In the genomic region with DNA sequence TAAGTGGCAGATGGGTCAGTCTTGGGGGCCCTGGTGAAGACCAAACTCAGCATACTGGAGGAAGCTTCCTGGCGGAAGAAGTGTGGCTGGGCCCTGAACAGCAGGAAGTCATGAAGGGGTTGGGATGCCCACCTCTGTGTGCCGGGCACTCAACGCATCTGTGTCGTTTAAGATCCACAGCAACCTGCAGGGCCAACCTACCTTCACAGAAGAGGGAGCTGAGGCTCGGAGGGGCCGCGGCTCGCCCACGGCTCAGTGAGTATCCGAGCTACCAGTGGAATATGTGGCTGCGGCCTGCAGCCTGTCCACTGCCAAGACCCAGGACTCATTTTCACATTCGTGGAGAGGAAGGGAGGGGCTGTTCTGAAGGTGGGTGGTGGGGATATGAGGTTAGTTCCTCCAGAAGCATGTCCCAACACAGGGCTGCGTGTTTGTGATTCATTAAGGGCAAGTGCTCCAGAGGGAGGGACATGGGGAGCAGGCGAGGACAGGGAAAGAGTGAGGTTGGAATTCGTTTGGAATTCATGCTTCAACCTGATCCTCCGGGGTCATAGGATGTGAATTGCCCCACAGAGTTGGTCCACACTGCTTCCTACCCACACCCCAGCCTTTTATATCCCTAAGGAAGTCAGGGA, we compare ENCODE assay signal across 32 cellular contexts.
"Had no signal": no experiment of that assay in that cellular context is flagged by ENCODE, and none has a peak within 500 bp of the region (broad histone marks: within the 10 kb centered on the region; RNA-seq: fewer than 3 reads in every experiment).

No MANE protein-coding gene starts in this region.

- H3K4me1 ChIP-seq: body of pancreas, SJCRH30 had no signal

- H3K27me3 ChIP-seq: body of pancreas had no signal

- DNase-seq: activated CD4-positive, alpha-beta T cell treated with anti-CD3 and anti-CD28 coated beads, Interleukin-2, amount 10 ng/mL, durations not matched to agents 24 days and 14 days; activated CD4-positive, alpha-beta T cell treated with anti-CD3 and anti-CD28 coated beads, Interleukin-2, amount 50 U/mL, for 4 hours; activated CD8-positive, alpha-beta T cell treated with anti-CD3 and anti-CD28 coated beads for 36 hours; activated gamma-delta T cell; activated naive CD4-positive, alpha-beta T cell treated with Interleukin-2 at 50 U/mL for 16 hours; activated naive CD8-positive, alpha-beta T cell treated with anti-CD3 and anti-CD28 coated beads, Interleukin-2, amount 10 ng/mL, durations not matched to agents 7 days and 5 days; activated T-cell treated with anti-CD3 and anti-CD28 coated beads, Interleukin-2, amount 50 U/mL, for 24 hours; amygdala; body of pancreas; central memory CD4-positive, alpha-beta T cell; Kasumi-1; KG1; MM.1S; NCI-H1092 treated with DMSO at 0.1 percent for 48 hours; NCI-H1417; NCI-H187; NCI-H2029 treated with DMSO at 0.1 percent for 48 hours; NCI-H2107; NCI-H2171; NCI-H510A; NCI-H526; NCI-H748 treated with DMSO at 0.1 percent for 48 hours; NK-92 treated with Interleukin-12 subunit alpha and Interleukin-12 subunit beta, amount 100 ng/mL, for 24 hours; PC-9; SHP77; SJCRH30; T1000 had no signal

- H3K27ac ChIP-seq: body of pancreas, PC-9, SJCRH30, SK-N-MC had no signal

- H3K9me3 ChIP-seq: body of pancreas, SJCRH30 had no signal

- H3K9me3 Mint-ChIP-seq: activated CD8-positive, alpha-beta T cell treated with anti-CD3 and anti-CD28 coated beads for 36 hours; activated naive CD4-positive, alpha-beta T cell treated with anti-CD3 and anti-CD28 coated beads, Interleukin-2, amount 50 U/mL, for 24 hours; activated naive CD8-positive, alpha-beta T cell treated with anti-CD3 and anti-CD28 coated beads, Interleukin-2, amount 10 ng/mL, durations not matched to agents 7 days and 5 days; activated T-cell treated with anti-CD3 and anti-CD28 coated beads, Interleukin-2, amount 50 U/mL, for 24 hours; activated T-helper 2 cell treated with anti-CD3 and anti-CD28 coated beads, Interferon-gamma antibody, Interleukin-2, Interleukin-4, amounts not matched to agents 10 μg/mL and 5 μg/mL and 100 μg/mL, durations not matched to agents 14 hours and 24 hours and 36 hours had no signal

- H3K27me3 Mint-ChIP-seq: activated CD4-positive, alpha-beta T cell treated with anti-CD3 and anti-CD28 coated beads, Interleukin-2, amount 10 ng/mL, durations not matched to agents 24 days and 14 days; activated CD8-positive, alpha-beta T cell treated with anti-CD3 and anti-CD28 coated beads for 36 hours; activated naive CD4-positive, alpha-beta T cell treated with anti-CD3 and anti-CD28 coated beads, Interleukin-2, amount 50 U/mL, for 24 hours; activated naive CD8-positive, alpha-beta T cell treated with anti-CD3 and anti-CD28 coated beads, Interleukin-2, amount 10 ng/mL, durations not matched to agents 7 days and 5 days had no signal

- H3K27ac Mint-ChIP-seq: activated CD4-positive, alpha-beta T cell treated with anti-CD3 and anti-CD28 coated beads, Interleukin-2, amount 10 ng/mL, durations not matched to agents 24 days and 14 days; activated CD8-positive, alpha-beta T cell treated with anti-CD3 and anti-CD28 coated beads for 36 hours; activated naive CD4-positive, alpha-beta T cell treated with anti-CD3 and anti-CD28 coated beads, Interleukin-2, amount 50 U/mL, for 24 hours; activated naive CD8-positive, alpha-beta T cell treated with anti-CD3 and anti-CD28 coated beads, Interleukin-2, amount 10 ng/mL, durations not matched to agents 7 days and 5 days; activated T-cell treated with anti-CD3 and anti-CD28 coated beads, Interleukin-2, amount 50 U/mL, for 24 hours; activated T-helper 2 cell treated with anti-CD3 and anti-CD28 coated beads, Interferon-gamma antibody, Interleukin-2, Interleukin-4, amounts not matched to agents 10 μg/mL and 5 μg/mL and 100 μg/mL, durations not matched to agents 14 hours and 24 hours and 36 hours had no signal

- FAIRE-seq: astrocyte, RCC 7860 had no signal

- H3K4me1 Mint-ChIP-seq: activated CD4-positive, alpha-beta T cell treated with anti-CD3 and anti-CD28 coated beads, Interleukin-2, amount 10 ng/mL, durations not matched to agents 24 days and 14 days; activated naive CD4-positive, alpha-beta T cell treated with anti-CD3 and anti-CD28 coated beads, Interleukin-2, amount 50 U/mL, for 24 hours; activated naive CD8-positive, alpha-beta T cell treated with anti-CD3 and anti-CD28 coated beads, Interleukin-2, amount 10 ng/mL, durations not matched to agents 7 days and 5 days had no signal

- H2AFZ ChIP-seq: PC-9 had no signal

- H3K4me3 ChIP-seq: body of pancreas, PC-9, SJCRH30, SK-N-MC had no signal

- H3K4me2 ChIP-seq: PC-9 had no signal

- H3K36me3 Mint-ChIP-seq: activated naive CD4-positive, alpha-beta T cell treated with anti-CD3 and anti-CD28 coated beads, Interleukin-2, amount 50 U/mL, for 24 hours; activated naive CD8-positive, alpha-beta T cell treated with anti-CD3 and anti-CD28 coated beads, Interleukin-2, amount 10 ng/mL, durations not matched to agents 7 days and 5 days had no signal

- H3K4me3 Mint-ChIP-seq: activated CD4-positive, alpha-beta T cell treated with anti-CD3 and anti-CD28 coated beads, Interleukin-2, amount 10 ng/mL, durations not matched to agents 24 days and 14 days; activated CD8-positive, alpha-beta T cell treated with anti-CD3 and anti-CD28 coated beads for 36 hours; activated naive CD4-positive, alpha-beta T cell treated with anti-CD3 and anti-CD28 coated beads, Interleukin-2, amount 50 U/mL, for 24 hours; activated naive CD8-positive, alpha-beta T cell treated with anti-CD3 and anti-CD28 coated beads, Interleukin-2, amount 10 ng/mL, durations not matched to agents 7 days and 5 days; activated T-cell treated with anti-CD3 and anti-CD28 coated beads, Interleukin-2, amount 50 U/mL, for 24 hours had no signal

- ATAC-seq: activated CD8-positive, alpha-beta T cell treated with anti-CD3 and anti-CD28 coated beads for 36 hours; body of pancreas had no signal

- H3K36me3 ChIP-seq: SJCRH30 had no signal
